ENCODE assay signal across 1 cellular context in the genomic region with DNA sequence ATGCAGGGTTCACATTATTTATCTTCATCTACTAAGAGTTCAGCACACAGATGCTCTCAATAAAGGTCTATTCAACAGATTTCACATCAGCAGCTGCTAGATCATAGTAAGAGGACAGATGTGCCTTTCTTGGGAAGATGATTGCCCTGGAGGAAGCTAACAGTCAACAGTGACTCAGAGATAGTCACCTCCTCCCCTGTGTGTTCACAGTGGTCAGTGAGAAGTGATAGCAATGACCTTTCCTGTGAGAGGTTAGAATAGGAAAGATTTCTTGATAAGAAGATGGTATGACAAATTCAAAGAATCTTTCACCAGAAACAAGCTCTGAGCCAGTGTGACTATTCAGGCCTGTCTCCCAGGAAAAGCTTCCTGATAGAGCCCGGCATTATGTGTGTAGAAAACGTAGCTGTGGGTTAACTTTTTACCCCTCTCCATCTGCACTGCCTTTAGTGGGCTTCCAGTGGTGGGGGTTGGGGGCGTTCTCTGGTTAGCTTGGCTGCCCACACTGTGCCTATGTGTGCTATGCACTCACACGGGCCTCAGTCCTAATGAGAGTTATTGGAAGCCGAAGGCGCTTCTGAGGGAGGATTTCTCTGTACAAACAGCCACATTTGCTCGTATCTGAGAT.
TF ChIP-seq lines count a peak whose summit lies in the region.

No MANE protein-coding gene starts in this region.

TF ChIP-seq in H1, 55 proteins besides CTCF, POLR2A, EP300 and RAD21:
- TF ChIP-seq CREB1 (IDR thresholded peaks at IDR 0.05) = no peak
- TF ChIP-seq YY1 (IDR thresholded peaks at IDR 0.05; ENCODE audit: low read depth, low read length) = no peak
- no peak for TF ChIP-seq TEAD4 (IDR thresholded peaks at IDR 0.05; ENCODE audit: low read depth, low read length)
- TF ChIP-seq KDM1A (IDR thresholded peaks at IDR 0.05; ENCODE audit: borderline replicate concordance, low read length) = no peak
- TF ChIP-seq NRF1 (IDR thresholded peaks at IDR 0.05; ENCODE audit: low read depth, low read length) = no peak
- no peak for TF ChIP-seq CEBPB (IDR thresholded peaks at IDR 0.05; ENCODE audit: low read depth, low read length)
- no peak for TF ChIP-seq CHD1 (IDR thresholded peaks at IDR 0.05; ENCODE audit: low read depth, low read length)
- no peak for TF ChIP-seq POLR2AphosphoS5 (IDR thresholded peaks at IDR 0.05; ENCODE audit: low read depth, low read length)
- TF ChIP-seq BRCA1 (IDR thresholded peaks at IDR 0.05; ENCODE audit: low read depth, low read length) = no peak
- TF ChIP-seq SP1 (IDR thresholded peaks at IDR 0.05; ENCODE audit: low read depth, low read length) = no peak
- TF ChIP-seq RNF2 (IDR thresholded peaks at IDR 0.05; ENCODE audit: borderline replicate concordance, low read depth, low read length, missing control alignments, poor library complexity, severe bottlenecking) = no peak
- TF ChIP-seq CBX8 (IDR thresholded peaks at IDR 0.05; ENCODE audit: borderline replicate concordance, low read depth, low read length) = no peak
- TF ChIP-seq PHF8 (conservative IDR thresholded peaks at IDR 0.05; ENCODE audit: low read depth, low read length) = no peak
- TF ChIP-seq SIRT6 (IDR thresholded peaks at IDR 0.05; ENCODE audit: low read length) = no peak
- no peak for TF ChIP-seq BACH1 (IDR thresholded peaks at IDR 0.05; ENCODE audit: low read length)
- TF ChIP-seq ASH2L (IDR thresholded peaks at IDR 0.05; ENCODE audit: low read length) = no peak
- TF ChIP-seq, protein P1, sequence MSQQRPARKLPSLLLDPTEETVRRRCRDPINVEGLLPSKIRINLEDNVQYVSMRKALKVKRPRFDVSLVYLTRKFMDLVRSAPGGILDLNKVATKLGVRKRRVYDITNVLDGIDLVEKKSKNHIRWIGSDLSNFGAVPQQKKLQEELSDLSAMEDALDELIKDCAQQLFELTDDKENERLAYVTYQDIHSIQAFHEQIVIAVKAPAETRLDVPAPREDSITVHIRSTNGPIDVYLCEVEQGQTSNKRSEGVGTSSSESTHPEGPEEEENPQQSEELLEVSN (IDR thresholded peaks at IDR 0.05) = no peak
TF ChIP-seq in H1: peak in this region for 0.
